Comparison of ENCODE assay signal across 8 cellular contexts in the genomic region with DNA sequence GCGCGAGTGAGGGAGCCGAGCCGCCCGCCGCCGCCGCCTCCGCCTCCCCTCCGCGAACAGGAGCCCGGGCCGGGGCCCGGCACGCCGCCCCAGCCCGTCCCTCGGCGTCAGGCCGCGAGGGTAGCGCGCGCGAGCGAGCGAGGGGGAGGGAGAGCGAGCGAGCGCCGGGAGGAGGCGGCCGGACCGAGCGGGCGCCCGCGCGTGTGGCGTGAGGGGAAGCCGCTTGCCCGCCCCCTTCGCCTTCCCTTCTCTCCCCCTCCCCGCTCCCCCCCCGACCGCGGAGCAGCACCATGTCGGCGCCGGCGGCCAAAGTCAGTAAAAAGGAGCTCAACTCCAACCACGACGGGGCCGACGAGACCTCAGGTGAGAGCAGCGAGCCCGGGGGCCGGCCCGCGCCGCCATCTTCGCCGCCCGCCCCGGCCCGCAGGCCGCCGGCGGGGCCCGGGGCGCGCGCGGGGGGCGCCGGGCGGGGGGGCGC. TPM values are rescaled to one million over a fixed set of nuclear protein-coding genes. Genes with fewer than 3 reads are reported as not detected.
A peak's percentile ranks its signal among the peaks of the same experiment; 100 is the strongest.
DNase-seq lines count a peak whose midpoint lies in the region; ATAC-seq and TF ChIP-seq lines count a peak whose summit lies in the region.

No MANE protein-coding gene starts in this region.

- H3K79me2 ChIP-seq in ACC112 (ENCODE audit: control insufficient read depth, insufficient read depth, low read length, unreplicated experiment) = peaks cover 49% of the 10 kb centered on the region

- H3K27ac Mint-ChIP-seq in activated CD8-positive, alpha-beta T cell treated with anti-CD3 and anti-CD28 coated beads for 36 hours = peak overlapping the region; percentile 66

- H3K4me1 Mint-ChIP-seq in activated CD8-positive, alpha-beta T cell treated with anti-CD3 and anti-CD28 coated beads for 36 hours (ENCODE audit: low read depth) = peaks cover 62% of the 10 kb centered on the region

- DNase-seq in activated CD8-positive, alpha-beta T cell treated with anti-CD3 and anti-CD28 coated beads for 36 hours = peak; percentile 57
- DNase-seq in foreskin keratinocyte (no peak), occipital lobe (lab: John Stamatoyannopoulos, UW) (peak; percentile 63), germinal center (ENCODE audit: low spot score) (no peak), NCI-H524 (lab: John Stamatoyannopoulos, UW) (no peak)

- H3K27me3 Mint-ChIP-seq in activated CD8-positive, alpha-beta T cell treated with anti-CD3 and anti-CD28 coated beads for 36 hours = no peaks in the 10 kb centered on the region

- POLR2A ChIA-PET in activated CD8-positive, alpha-beta T cell treated with anti-CD3 and anti-CD28 coated beads for 36 hours (lab: Charles Lee) = interaction anchor here (0.5 to 3.4 kb wide), 13 partner anchors 8 to 888 kb away, joined by 3 to 16 read pairs (median 4); a partner anchor contains a TSS

- TF ChIP-seq CTCF in activated CD8-positive, alpha-beta T cell treated with anti-CD3 and anti-CD28 coated beads for 36 hours (IDR thresholded peaks at IDR 0.05) = no peak
- TF ChIP-seq CTCF in foreskin keratinocyte (conservative IDR thresholded peaks at IDR 0.05) = no peak

- H3K4me3 ChIP-seq in ACC112 (ENCODE audit: low read depth, low read length) = peak overlapping the region; percentile 73
- H3K4me3 ChIP-seq in HUES48 (ENCODE audit: low read depth, low read length) = peak overlapping the region; percentile 65; the same call in 1 of the 2 replicates

- ATAC-seq in GM19397 (IDR thresholded peaks at IDR 0.05; ENCODE audit: unreplicated experiment) = peak; percentile 26
- peak; percentile 0 for ATAC-seq in activated CD8-positive, alpha-beta T cell treated with anti-CD3 and anti-CD28 coated beads for 36 hours
- no peak for ATAC-seq in foreskin keratinocyte

- H3K36me3 ChIP-seq in ACC112 (ENCODE audit: insufficient read depth, low read length) (peaks cover 27% of the 10 kb centered on the region), HUES48 (ENCODE audit: control insufficient read depth, insufficient read depth, low read length) (peaks cover 57% of the 10 kb centered on the region)

- H3K27ac ChIP-seq in ACC112 (ENCODE audit: low read depth, low read length) (peak overlapping the region; percentile 71), HUES48 (ENCODE audit: low read depth, low read length) (peak overlapping the region; percentile 94), foreskin keratinocyte (peak overlapping the region; percentile 74)

- no peaks in the 10 kb centered on the region for H3K9me3 Mint-ChIP-seq in activated CD8-positive, alpha-beta T cell treated with anti-CD3 and anti-CD28 coated beads for 36 hours

- H3K4me1 ChIP-seq in ACC112 (ENCODE audit: control insufficient read depth, insufficient read depth, low read length, unreplicated experiment) (peaks cover 32% of the 10 kb centered on the region), HUES48 (ENCODE audit: control insufficient read depth, insufficient read depth, low read length) (peaks cover 16% of the 10 kb centered on the region; the same call in 1 of the 2 replicates), foreskin keratinocyte (no peaks in the 10 kb centered on the region)

- H3K27me3 ChIP-seq in ACC112 (ENCODE audit: insufficient read depth, low read length) (no peaks in the 10 kb centered on the region), HUES48 (ENCODE audit: control insufficient read depth, insufficient read depth, low read length) (no peaks in the 10 kb centered on the region), foreskin keratinocyte (no peaks in the 10 kb centered on the region)

- peaks cover 44% of the 10 kb centered on the region for H3K36me3 Mint-ChIP-seq in activated CD8-positive, alpha-beta T cell treated with anti-CD3 and anti-CD28 coated beads for 36 hours (ENCODE audit: low read depth)

- intact Hi-C loops in activated CD8-positive, alpha-beta T cell treated with anti-CD3 and anti-CD28 coated beads for 36 hours (cut with micrococcal nuclease) = no loop called here

- CTCF ChIA-PET in activated CD8-positive, alpha-beta T cell treated with anti-CD3 and anti-CD28 coated beads for 36 hours (lab: Charles Lee) = no interaction called here

- no peaks in the 10 kb centered on the region for H3K9me3 ChIP-seq in HUES48 (ENCODE audit: control insufficient read depth, insufficient read depth, low read length)

- peak overlapping the region; percentile 51 for H3K4me3 Mint-ChIP-seq in activated CD8-positive, alpha-beta T cell treated with anti-CD3 and anti-CD28 coated beads for 36 hours

- H2AFZ ChIP-seq in ACC112 (ENCODE audit: low read length, unreplicated experiment) = no peak overlapping the region

- peak overlapping the region; percentile 82; the same call in 1 of the 2 replicates for H3K9ac ChIP-seq in HUES48 (ENCODE audit: low read depth, low read length)

RNA-seq across cellular contexts. Expression of a gene that starts 0.3 kb away (rescaled TPM):
- 100 to 1,000 TPM; 749 to 755 TPM for total RNA-seq in activated CD8-positive, alpha-beta T cell treated with anti-CD3 and anti-CD28 coated beads for 36 hours
- total RNA-seq in foreskin keratinocyte (400 and 487 TPM in 2 replicates), occipital lobe (849 TPM)
- polyA plus RNA-seq in foreskin keratinocyte = 221 and 296 TPM in 2 replicates

RNA-seq across cellular contexts. Expression of a gene that starts 13.0 kb away (rescaled TPM):
- 10 to 100 TPM in 1 of 2 experiments, 1 to 10 TPM in 1; 9.3 to 10.7 TPM for total RNA-seq in activated CD8-positive, alpha-beta T cell treated with anti-CD3 and anti-CD28 coated beads for 36 hours
- 7.1 and 9.3 TPM in 2 replicates for total RNA-seq in foreskin keratinocyte
- 7.7 and 8.8 TPM in 2 replicates for polyA plus RNA-seq in foreskin keratinocyte
- total RNA-seq in occipital lobe = 0.31 TPM

RNA-seq across cellular contexts. Expression of a gene that starts 32.7 kb away (rescaled TPM):
- total RNA-seq in activated CD8-positive, alpha-beta T cell treated with anti-CD3 and anti-CD28 coated beads for 36 hours = 10 to 100 TPM; 24.3 to 25.6 TPM
- total RNA-seq in foreskin keratinocyte = 66.6 and 77.3 TPM in 2 replicates
- 84.8 and 92.9 TPM in 2 replicates for polyA plus RNA-seq in foreskin keratinocyte
- total RNA-seq in occipital lobe = 32.0 TPM

RNA-seq across cellular contexts. Expression of a gene that starts 34.6 kb away (rescaled TPM):
- 10 to 100 TPM; 44.9 to 48.7 TPM for total RNA-seq in activated CD8-positive, alpha-beta T cell treated with anti-CD3 and anti-CD28 coated beads for 36 hours
- 66.8 and 76.8 TPM in 2 replicates for total RNA-seq in foreskin keratinocyte
- polyA plus RNA-seq in foreskin keratinocyte = 115 and 122 TPM in 2 replicates
- total RNA-seq in occipital lobe = 0.94 TPM

Comparison
In these comparisons a context has a peak if more than half of its experiments do, and no peak if none do; other contexts are left out.
1. DNase-seq: peak in activated CD8-positive, alpha-beta T cell treated with anti-CD3 and anti-CD28 coated beads for 36 hours (single experiment) and occipital lobe (single experiment); none in foreskin keratinocyte (0 of 2), germinal center (single experiment) and NCI-H524 (0 of 2).
2. Peak in every context shown above with its lines, with median percentiles within 50 percentile points of each other: H3K27ac ChIP-seq.